Comparison of ENCODE assay signal across 8 cellular contexts in genomic region chr12:14167005-14167628, GRCh38.
DNase-seq lines count a peak whose midpoint lies in the region; ATAC-seq and TF ChIP-seq lines count a peak whose summit lies in the region.

No MANE protein-coding gene starts in this region.

- H3K9ac ChIP-seq in DND-41 (ENCODE audit: low read depth, low read length) (no peak overlapping the region), fibroblast of lung (ENCODE audit: insufficient read depth, low read length) (no peak overlapping the region)

- H3K4me3 Mint-ChIP-seq in activated CD4-positive, alpha-beta memory T cell treated with anti-CD3 and anti-CD28 coated beads for 36 hours, result no peak overlapping the region

- no peaks in the 10 kb centered on the region for H4K20me1 ChIP-seq in DND-41 (ENCODE audit: insufficient read depth, low read length)
- H4K20me1 ChIP-seq in fibroblast of lung (ENCODE audit: control insufficient read depth, extremely low read depth, insufficient read depth, low read length), result no peaks in the 10 kb centered on the region

- DNase-seq in DND-41 (peak; percentile 51), HCEC 1CT (peak; percentile 54), NCI-H2227 treated with DMSO at 0.1 percent for 48 hours (lab: John Stamatoyannopoulos, UW) (peak; percentile 46), fibroblast of lung (ENCODE audit: low read depth in 2 of 2) (peak; percentile 18 to 61)
- DNase-seq in activated CD4-positive, alpha-beta memory T cell treated with anti-CD3 and anti-CD28 coated beads for 36 hours, result peak; percentile 53

- no peaks in the 10 kb centered on the region for H3K9me3 Mint-ChIP-seq in activated CD4-positive, alpha-beta memory T cell treated with anti-CD3 and anti-CD28 coated beads for 36 hours

- intact Hi-C loops in activated CD4-positive, alpha-beta memory T cell treated with anti-CD3 and anti-CD28 coated beads for 36 hours (cut with micrococcal nuclease), result loop anchor here (1.0 to 5.0 kb wide), 2 partner anchors 303 to 805 kb away; no protein-coding TSS in a partner anchor

- H3K36me3 Mint-ChIP-seq in activated CD4-positive, alpha-beta memory T cell treated with anti-CD3 and anti-CD28 coated beads for 36 hours, result no peaks in the 10 kb centered on the region

- no peak overlapping the region for H3K27ac Mint-ChIP-seq in activated CD4-positive, alpha-beta memory T cell treated with anti-CD3 and anti-CD28 coated beads for 36 hours

- no peaks in the 10 kb centered on the region for H3K36me3 ChIP-seq in DND-41 (ENCODE audit: insufficient read depth, low read length)
- no peaks in the 10 kb centered on the region for H3K36me3 ChIP-seq in fibroblast of lung (ENCODE audit: control insufficient read depth, insufficient read depth, low read length)
- H3K36me3 ChIP-seq in neutrophil, result no peaks in the 10 kb centered on the region

- H3K79me2 ChIP-seq in DND-41 (ENCODE audit: insufficient read depth, low read length) (no peaks in the 10 kb centered on the region), fibroblast of lung (ENCODE audit: control insufficient read depth, insufficient read depth, low read length) (no peaks in the 10 kb centered on the region)

- POLR2A ChIA-PET in activated CD4-positive, alpha-beta memory T cell treated with anti-CD3 and anti-CD28 coated beads for 36 hours (lab: Charles Lee), result no interaction called here

- no peaks in the 10 kb centered on the region for H3K4me1 ChIP-seq in DND-41 (ENCODE audit: insufficient read depth, low read length)
- H3K4me1 ChIP-seq in fibroblast of lung (ENCODE audit: control insufficient read depth, extremely low read depth, insufficient read depth, low read length), result no peaks in the 10 kb centered on the region
- no peaks in the 10 kb centered on the region for H3K4me1 ChIP-seq in neutrophil (ENCODE audit: control insufficient read depth in 1 of 2, insufficient read depth in 1 of 2, low read depth in 1 of 2, low read length in 1 of 2)

- H3K27ac ChIP-seq in DND-41 (ENCODE audit: low read length) (no peak overlapping the region), fibroblast of lung (ENCODE audit: insufficient read depth, low read length) (no peak overlapping the region), neutrophil (no peak overlapping the region)

- peaks cover 4% of the 10 kb centered on the region for H3K27me3 Mint-ChIP-seq in activated CD4-positive, alpha-beta memory T cell treated with anti-CD3 and anti-CD28 coated beads for 36 hours

- H3K27me3 ChIP-seq in DND-41 (ENCODE audit: insufficient read depth, low read length, poor library complexity) (no peaks in the 10 kb centered on the region), fibroblast of lung (ENCODE audit: control insufficient read depth, insufficient read depth, low read length) (no peaks in the 10 kb centered on the region), neutrophil (peaks cover 23% of the 10 kb centered on the region)

- no peaks in the 10 kb centered on the region for H3K9me3 ChIP-seq in DND-41 (ENCODE audit: insufficient read depth, low read length, severe bottlenecking)
- H3K9me3 ChIP-seq in fibroblast of lung (ENCODE audit: control insufficient read depth, insufficient read depth, low read depth, low read length), result no peaks in the 10 kb centered on the region
- no peaks in the 10 kb centered on the region for H3K9me3 ChIP-seq in neutrophil

- no peak overlapping the region for H3K4me2 ChIP-seq in DND-41 (ENCODE audit: insufficient read depth, low read length)
- no peak overlapping the region for H3K4me2 ChIP-seq in fibroblast of lung (ENCODE audit: extremely low read depth, insufficient read depth, low read length)

- ATAC-seq in DND-41 (ENCODE audit: insufficient read depth, low read depth) (peak; percentile 55; the same call in 2 of the 3 replicates), GM19023 (IDR thresholded peaks at IDR 0.05; ENCODE audit: unreplicated experiment) (no peak), HG02973 (IDR thresholded peaks at IDR 0.05; ENCODE audit: unreplicated experiment) (no peak)

- H3K4me1 Mint-ChIP-seq in activated CD4-positive, alpha-beta memory T cell treated with anti-CD3 and anti-CD28 coated beads for 36 hours (ENCODE audit: low read depth), result no peaks in the 10 kb centered on the region

- H3K4me3 ChIP-seq in DND-41 (ENCODE audit: low read depth in 1 of 2, low read length in 2 of 2), result no peak overlapping the region
- no peak overlapping the region for H3K4me3 ChIP-seq in fibroblast of lung (replicated peaks in 1 of 4; ENCODE audit: control extremely low read depth in 1 of 4, insufficient read depth in 1 of 4, low read depth in 3 of 4, low read length in 4 of 4)
- no peak overlapping the region for H3K4me3 ChIP-seq in neutrophil (ENCODE audit: low read depth in 1 of 2, low read length in 1 of 2)

- CTCF ChIA-PET in activated CD4-positive, alpha-beta memory T cell treated with anti-CD3 and anti-CD28 coated beads for 36 hours (lab: Charles Lee), result interaction anchor here (0.6 to 3.7 kb wide), 38 partner anchors 9 to 1330 kb away, joined by 3 to 48 read pairs (median 3); partner anchors contain the start of gene FAM234B

- TF ChIP-seq CTCF in DND-41 (IDR thresholded peaks at IDR 0.05; ENCODE audit: borderline replicate concordance, extremely low read depth, low read length, poor library complexity, severe bottlenecking) (peak; percentile 97), fibroblast of lung (conservative IDR thresholded peaks at IDR 0.05 in 1 of 2, IDR thresholded peaks at IDR 0.05 in 1 of 2; ENCODE audit: low read depth in 1 of 2, low read length in 2 of 2) (peak; percentile 99), neutrophil (IDR thresholded peaks at IDR 0.05) (peak; percentile 83)

- no peak overlapping the region for H2AFZ ChIP-seq in DND-41 (ENCODE audit: low read depth, low read length)
- H2AFZ ChIP-seq in fibroblast of lung (ENCODE audit: low read length), result no peak overlapping the region
